In the genomic region with DNA sequence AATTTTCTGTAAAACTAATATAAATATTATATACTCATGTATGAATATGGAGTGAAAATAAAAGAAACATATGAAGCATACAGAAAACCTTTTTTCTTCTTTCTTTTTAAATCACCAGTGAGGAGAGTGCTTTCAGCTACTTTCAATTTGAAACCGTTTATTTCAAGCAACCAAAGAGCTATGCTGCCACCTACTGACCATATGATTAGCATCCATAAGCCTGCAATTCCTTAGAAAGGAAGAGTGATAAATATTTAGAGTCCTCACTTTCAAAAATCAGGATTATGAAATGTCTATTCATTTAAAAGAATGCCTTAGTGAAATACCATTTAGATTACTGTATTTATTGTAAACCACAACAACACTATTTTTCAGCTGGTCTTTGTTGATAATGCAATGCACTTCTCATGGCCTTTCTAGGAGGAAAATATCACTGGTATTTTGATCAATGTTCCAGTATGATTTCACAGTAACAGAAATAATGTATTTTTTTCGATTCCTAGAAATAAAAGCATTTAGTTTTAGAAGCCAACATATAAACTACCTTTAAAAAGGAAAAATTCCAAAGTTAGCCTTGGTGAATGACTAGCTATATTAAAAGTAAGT, we compare ENCODE assay signal across 7 cellular contexts.
A peak's percentile ranks its signal among the peaks of the same experiment; 100 is the strongest.
DNase-seq lines count a peak whose midpoint lies in the region; ATAC-seq and TF ChIP-seq lines count a peak whose summit lies in the region.

No MANE protein-coding gene starts in this region.

- in situ Hi-C loops in astrocyte of the spinal cord (cut with HindIII; ENCODE audit: low sequenced_read_pairs), result no loop called here

- H3K4me3 ChIP-seq in astrocyte of the spinal cord (ENCODE audit: low read depth, low read length) (no peak overlapping the region), thyroid gland (replicated peaks in 1 of 3) (no peak overlapping the region)

- H3K36me3 ChIP-seq in thyroid gland, result no peaks in the 10 kb centered on the region

- TF ChIP-seq CTCF in astrocyte of the spinal cord (IDR thresholded peaks at IDR 0.05; ENCODE audit: low read depth, low read length), result peak; percentile 71
- TF ChIP-seq CTCF in thyroid gland (IDR thresholded peaks at IDR 0.05), result peak; percentile 9 to 73 (median 54)

- H3K4me1 ChIP-seq in thyroid gland, result no peaks in the 10 kb centered on the region

- no peak for TF ChIP-seq POLR2A in thyroid gland (IDR thresholded peaks at IDR 0.05)

- no peaks in the 10 kb centered on the region for H3K9me3 ChIP-seq in thyroid gland

- H3K27ac ChIP-seq in thyroid gland, result no peak overlapping the region

- DNase-seq in GF-D8 (lab: John Stamatoyannopoulos, UW) (peak; percentile 15), NCI-H524 treated with DMSO at 0.1 percent for 48 hours (lab: John Stamatoyannopoulos, UW) (peak; percentile 4), astrocyte of the spinal cord (ENCODE audit: low read depth, low spot score) (peak; percentile 86), islet precursor cell (peak; percentile 50), thyroid gland (peak in 1 of 2 donors; percentile 11)

- H3K27me3 ChIP-seq in thyroid gland, result no peaks in the 10 kb centered on the region

- intact Hi-C loops in thyroid gland (cut with DNase I), result no loop called here

- ATAC-seq in GM21360 (IDR thresholded peaks at IDR 0.05; ENCODE audit: unreplicated experiment), result peak; percentile 83
- ATAC-seq in HG03469 (IDR thresholded peaks at IDR 0.05; ENCODE audit: unreplicated experiment), result peak; percentile 90

- WGBS in thyroid gland, 2 donors, result 3 to 6% methylated on average over 2 of the region's 2 CpGs
